In genomic region chr15:40044717-40045571, GRCh38 we compare ENCODE assay signal across 1 cellular context.
A peak's percentile ranks its signal among the peaks of the same experiment; 100 is the strongest.
TF ChIP-seq lines count a peak whose summit lies in the region.

No MANE protein-coding gene starts in this region.

TF ChIP-seq in K562, 482 proteins besides CTCF, POLR2A, EP300 and RAD21 (continued from another document and continues in another):
- no peak for TF ChIP-seq ZBTB40 (IDR thresholded peaks at IDR 0.05)
- no peak for TF ChIP-seq ZBTB40 (CRISPR knock-in tag; IDR thresholded peaks at IDR 0.05)
- no peak for TF ChIP-seq NCOR1 (IDR thresholded peaks at IDR 0.05)
- TF ChIP-seq ZNF280A (IDR thresholded peaks at IDR 0.05; ENCODE audit: low read depth, partially characterized antibody), result no peak
- peak; percentile 96 for TF ChIP-seq KLF13 (tag; IDR thresholded peaks at IDR 0.05; ENCODE audit: borderline replicate concordance, low read depth)
- TF ChIP-seq NR2C2 (CRISPR knock-in tag; IDR thresholded peaks at IDR 0.05), result no peak
- TF ChIP-seq NR2C2 (tag; IDR thresholded peaks at IDR 0.05), result no peak
- no peak for TF ChIP-seq E2F8 (IDR thresholded peaks at IDR 0.05; ENCODE audit: low read depth, partially characterized antibody)
- no peak for TF ChIP-seq PCBP1 (IDR thresholded peaks at IDR 0.05; ENCODE audit: low read depth, low read length, poor library complexity, severe bottlenecking)
- TF ChIP-seq EZH2 (IDR thresholded peaks at IDR 0.05; ENCODE audit: borderline replicate concordance, low read depth, low read length), result no peak
- no peak for TF ChIP-seq CBX1 (IDR thresholded peaks at IDR 0.05; ENCODE audit: low read depth)
- TF ChIP-seq POLR2AphosphoS5 (IDR thresholded peaks at IDR 0.05; ENCODE audit: control insufficient read depth, insufficient read depth, low read depth, low read length), result no peak
- no peak for TF ChIP-seq ZNF764 (CRISPR knock-in tag; IDR thresholded peaks at IDR 0.05; ENCODE audit: low read depth)
- TF ChIP-seq ZBTB33 (CRISPR knock-in tag; IDR thresholded peaks at IDR 0.05), result no peak
- TF ChIP-seq GTF2F1 (IDR thresholded peaks at IDR 0.05; ENCODE audit: low read depth, low read length), result no peak
- peak in 1 of 2 experiments; percentile 90; a peak in 2 of 4 replicates for TF ChIP-seq MAZ (CRISPR knock-in tag; conservative IDR thresholded peaks at IDR 0.05 in 1 of 2, IDR thresholded peaks at IDR 0.05 in 1 of 2)
- TF ChIP-seq PBX2 (CRISPR knock-in tag; IDR thresholded peaks at IDR 0.05; ENCODE audit: low read depth), result no peak
- no peak for TF ChIP-seq PBX2 (tag; conservative IDR thresholded peaks at IDR 0.05; ENCODE audit: low read depth)
- no peak for TF ChIP-seq ZNF408 (CRISPR knock-in tag; IDR thresholded peaks at IDR 0.05; ENCODE audit: low read depth)
- no peak for TF ChIP-seq ZHX1 (conservative IDR thresholded peaks at IDR 0.05; ENCODE audit: low read length)
- no peak for TF ChIP-seq SNIP1 (IDR thresholded peaks at IDR 0.05; ENCODE audit: low read depth)
- TF ChIP-seq ETS2 (tag; IDR thresholded peaks at IDR 0.05; ENCODE audit: borderline replicate concordance, poor library complexity, severe bottlenecking), result no peak
- TF ChIP-seq ZBTB26 (CRISPR knock-in tag; IDR thresholded peaks at IDR 0.05), result no peak
- peak in 2 of 3 experiments; percentile 74 to 85 for TF ChIP-seq YY1 (IDR thresholded peaks at IDR 0.05; ENCODE audit: borderline replicate concordance in 1 of 3, control insufficient read depth in 1 of 3, extremely low read depth in 1 of 3, insufficient read depth in 3 of 3, insufficient read length in 1 of 3, insufficient replicate concordance in 2 of 3, low read depth in 1 of 3, low read length in 2 of 3)
- TF ChIP-seq NUFIP1 (IDR thresholded peaks at IDR 0.05; ENCODE audit: partially characterized antibody), result no peak
- 0 out of 2 replicates have a peak, but pooled peaks have one; percentile 71 for TF ChIP-seq KAT7 (CRISPR knock-in tag; IDR thresholded peaks at IDR 0.05; ENCODE audit: borderline replicate concordance)
- no peak; a peak in 1 of 3 replicates for TF ChIP-seq CBX3 (IDR thresholded peaks at IDR 0.05; ENCODE audit: borderline replicate concordance in 1 of 2, low read length in 2 of 2)
- TF ChIP-seq CREB1 (IDR thresholded peaks at IDR 0.05), result peak; percentile 34; the same call in 1 of the 2 replicates
- peak; percentile 81 for TF ChIP-seq CREB1 (CRISPR knock-in tag; IDR thresholded peaks at IDR 0.05)
- TF ChIP-seq MXD1 (CRISPR knock-in tag; IDR thresholded peaks at IDR 0.05; ENCODE audit: borderline replicate concordance, poor library complexity, severe bottlenecking), result no peak
- no peak for TF ChIP-seq ZNF644 (tag; IDR thresholded peaks at IDR 0.05; ENCODE audit: low read depth)
- peak; percentile 27; the same call in 1 of the 2 replicates for TF ChIP-seq TOE1 (IDR thresholded peaks at IDR 0.05; ENCODE audit: borderline replicate concordance)
- no peak for TF ChIP-seq TOE1 (CRISPR knock-in tag; IDR thresholded peaks at IDR 0.05; ENCODE audit: borderline replicate concordance, low read depth)
- no peak for TF ChIP-seq MYBL2 (IDR thresholded peaks at IDR 0.05; ENCODE audit: low read depth)
- TF ChIP-seq MYBL2 (CRISPR knock-in tag; IDR thresholded peaks at IDR 0.05; ENCODE audit: borderline replicate concordance), result no peak
